14 cellular contexts compared by ENCODE assay signal in genomic region chr11:71585673-71586072, GRCh38. TPM values are rescaled to one million over a fixed set of nuclear protein-coding genes. Genes with fewer than 3 reads are reported as not detected.
"Had no signal": no experiment of that assay in that cellular context is flagged by ENCODE, and none has a peak within 500 bp of the region (broad histone marks: within the 10 kb centered on the region; RNA-seq: fewer than 3 reads in every experiment).

No MANE protein-coding gene starts in this region.

RNA-seq across cellular contexts. Expression of gene KRTAP5-11, which starts 3.0 kb away (rescaled TPM):
- total RNA-seq: activated B cell treated with CpG ODN at 0.5 μM for 24 hours; activated CD4-positive, alpha-beta memory T cell treated with anti-CD3 and anti-CD28 coated beads for 36 hours; activated CD4-positive, alpha-beta memory T cell treated with anti-CD3 and anti-CD28 coated beads, Interleukin-2, amount 10 ng/mL, durations not matched to agents 7 days and 5 days; activated CD4-positive, alpha-beta T cell treated with anti-CD3 and anti-CD28 coated beads for 36 hours; activated CD4-positive, alpha-beta T cell treated with anti-CD3 and anti-CD28 coated beads, Interleukin-2, amount 10 ng/mL, durations not matched to agents 24 days and 14 days; activated CD4-positive, alpha-beta T cell treated with anti-CD3 and anti-CD28 coated beads, Interleukin-2, amount 10 ng/mL, durations not matched to agents 7 days and 5 days; activated CD8-positive, alpha-beta memory T cell treated with anti-CD3 and anti-CD28 coated beads for 36 hours; activated CD8-positive, alpha-beta memory T cell treated with anti-CD3 and anti-CD28 coated beads, Interleukin-2, amount 10 ng/mL, durations not matched to agents 7 days and 5 days; activated CD8-positive, alpha-beta T cell treated with anti-CD3 and anti-CD28 coated beads for 36 hours; activated CD8-positive, alpha-beta T cell treated with anti-CD3 and anti-CD28 coated beads, Interleukin-2, amount 10 ng/mL, durations not matched to agents 7 days and 5 days; T-helper 1 cell treated with Interleukin-12 subunit alpha and Interleukin-12 subunit beta and Interleukin-4 antibody, amounts not matched to agents 30 ng/mL and 1 ng/mL, for 36 hours; T-helper 17 cell; T-helper 2 cell treated with Interferon-gamma antibody and Interleukin-4, amounts not matched to agents 100 ng/mL and 5 ng/mL, for 36 hours; WTC11 had no signal

RNA-seq across cellular contexts. Expression of gene KRTAP5-10, which starts 20.3 kb away (rescaled TPM):
- total RNA-seq: activated CD4-positive, alpha-beta memory T cell treated with anti-CD3 and anti-CD28 coated beads for 36 hours; activated CD4-positive, alpha-beta T cell treated with anti-CD3 and anti-CD28 coated beads for 36 hours; activated CD4-positive, alpha-beta T cell treated with anti-CD3 and anti-CD28 coated beads, Interleukin-2, amount 10 ng/mL, durations not matched to agents 24 days and 14 days; activated CD4-positive, alpha-beta T cell treated with anti-CD3 and anti-CD28 coated beads, Interleukin-2, amount 10 ng/mL, durations not matched to agents 7 days and 5 days; activated CD8-positive, alpha-beta memory T cell treated with anti-CD3 and anti-CD28 coated beads for 36 hours; activated CD8-positive, alpha-beta memory T cell treated with anti-CD3 and anti-CD28 coated beads, Interleukin-2, amount 10 ng/mL, durations not matched to agents 7 days and 5 days; activated CD8-positive, alpha-beta T cell treated with anti-CD3 and anti-CD28 coated beads for 36 hours; activated CD8-positive, alpha-beta T cell treated with anti-CD3 and anti-CD28 coated beads, Interleukin-2, amount 10 ng/mL, durations not matched to agents 7 days and 5 days; T-helper 1 cell treated with Interleukin-12 subunit alpha and Interleukin-12 subunit beta and Interleukin-4 antibody, amounts not matched to agents 30 ng/mL and 1 ng/mL, for 36 hours; T-helper 17 cell; T-helper 2 cell treated with Interferon-gamma antibody and Interleukin-4, amounts not matched to agents 100 ng/mL and 5 ng/mL, for 36 hours; WTC11 had no signal

RNA-seq across cellular contexts. Expression of gene KRTAP5-9, which starts 37.5 kb away (rescaled TPM):
- total RNA-seq: activated CD4-positive, alpha-beta memory T cell treated with anti-CD3 and anti-CD28 coated beads, Interleukin-2, amount 10 ng/mL, durations not matched to agents 7 days and 5 days; activated CD4-positive, alpha-beta T cell treated with anti-CD3 and anti-CD28 coated beads, Interleukin-2, amount 10 ng/mL, durations not matched to agents 24 days and 14 days; activated CD8-positive, alpha-beta memory T cell treated with anti-CD3 and anti-CD28 coated beads for 36 hours; activated CD8-positive, alpha-beta memory T cell treated with anti-CD3 and anti-CD28 coated beads, Interleukin-2, amount 10 ng/mL, durations not matched to agents 7 days and 5 days; activated CD8-positive, alpha-beta T cell treated with anti-CD3 and anti-CD28 coated beads for 36 hours; activated CD8-positive, alpha-beta T cell treated with anti-CD3 and anti-CD28 coated beads, Interleukin-2, amount 10 ng/mL, durations not matched to agents 7 days and 5 days; T-helper 1 cell treated with Interleukin-12 subunit alpha and Interleukin-12 subunit beta and Interleukin-4 antibody, amounts not matched to agents 30 ng/mL and 1 ng/mL, for 36 hours; T-helper 17 cell; WTC11 had no signal

RNA-seq across cellular contexts. Expression of gene KRTAP5-8, which starts 47.8 kb away (rescaled TPM):
- total RNA-seq: activated CD4-positive, alpha-beta memory T cell treated with anti-CD3 and anti-CD28 coated beads for 36 hours; activated CD4-positive, alpha-beta memory T cell treated with anti-CD3 and anti-CD28 coated beads, Interleukin-2, amount 10 ng/mL, durations not matched to agents 7 days and 5 days; activated CD4-positive, alpha-beta T cell treated with anti-CD3 and anti-CD28 coated beads for 36 hours; activated CD4-positive, alpha-beta T cell treated with anti-CD3 and anti-CD28 coated beads, Interleukin-2, amount 10 ng/mL, durations not matched to agents 24 days and 14 days; activated CD8-positive, alpha-beta memory T cell treated with anti-CD3 and anti-CD28 coated beads for 36 hours; activated CD8-positive, alpha-beta memory T cell treated with anti-CD3 and anti-CD28 coated beads, Interleukin-2, amount 10 ng/mL, durations not matched to agents 7 days and 5 days; activated CD8-positive, alpha-beta T cell treated with anti-CD3 and anti-CD28 coated beads for 36 hours; T-helper 2 cell treated with Interferon-gamma antibody and Interleukin-4, amounts not matched to agents 100 ng/mL and 5 ng/mL, for 36 hours; WTC11 had no signal

RNA-seq across cellular contexts. Expression of gene KRTAP5-7, which starts 58.6 kb away (rescaled TPM):
- total RNA-seq: activated CD4-positive, alpha-beta memory T cell treated with anti-CD3 and anti-CD28 coated beads for 36 hours; activated CD4-positive, alpha-beta memory T cell treated with anti-CD3 and anti-CD28 coated beads, Interleukin-2, amount 10 ng/mL, durations not matched to agents 7 days and 5 days; activated CD4-positive, alpha-beta T cell treated with anti-CD3 and anti-CD28 coated beads, Interleukin-2, amount 10 ng/mL, durations not matched to agents 24 days and 14 days; activated CD8-positive, alpha-beta memory T cell treated with anti-CD3 and anti-CD28 coated beads for 36 hours; activated CD8-positive, alpha-beta memory T cell treated with anti-CD3 and anti-CD28 coated beads, Interleukin-2, amount 10 ng/mL, durations not matched to agents 7 days and 5 days; activated CD8-positive, alpha-beta T cell treated with anti-CD3 and anti-CD28 coated beads for 36 hours; activated CD8-positive, alpha-beta T cell treated with anti-CD3 and anti-CD28 coated beads, Interleukin-2, amount 10 ng/mL, durations not matched to agents 7 days and 5 days; T-helper 17 cell had no signal
